18 cellular contexts compared by ENCODE assay signal in genomic region chr2:203763425-203764272, GRCh38. TPM values are rescaled to one million over a fixed set of nuclear protein-coding genes. Genes with fewer than 3 reads are reported as not detected.
DNase-seq lines count a peak whose midpoint lies in the region; ATAC-seq and TF ChIP-seq lines count a peak whose summit lies in the region.
"Had no signal": no experiment of that assay in that cellular context is flagged by ENCODE, and none has a peak within 500 bp of the region (broad histone marks: within the 10 kb centered on the region; RNA-seq: fewer than 3 reads in every experiment).

No MANE protein-coding gene starts in this region.

- peaks cover 15% of the 10 kb centered on the region for H3K9me3 Mint-ChIP-seq in T-helper 2 cell treated with Interferon-gamma antibody and Interleukin-4, amounts not matched to agents 5 μg/mL and 100 μg/mL, for 36 hours
- H3K9me3 Mint-ChIP-seq in stimulated activated naive CD8-positive, alpha-beta T cell treated with anti-CD3 and anti-CD28 coated beads, Interleukin-15, amount 100 ng/mL, for 72 hours, result peaks cover 14% of the 10 kb centered on the region in 2 donors
- H3K9me3 Mint-ChIP-seq in Calu3 (ENCODE audit: low read depth, unreplicated experiment), result no peaks in the 10 kb centered on the region
- H3K9me3 Mint-ChIP-seq: activated B cell treated with CpG ODN at 0.5 μM for 24 hours, natural killer cell had no signal

- DNase-seq in activated naive CD4-positive, alpha-beta T cell treated with Interleukin-2 at 50 U/mL for 16 hours, result peak; percentile 74
- no peak for DNase-seq in activated naive CD4-positive, alpha-beta T cell (lab: John Stamatoyannopoulos, UW)
- peak; percentile 66 for DNase-seq in T-helper 2 cell treated with Interferon-gamma antibody and Interleukin-4, amounts not matched to agents 5 μg/mL and 100 μg/mL, for 36 hours (ENCODE audit: low spot score)
- DNase-seq in activated naive CD8-positive, alpha-beta T cell treated with anti-CD3 and anti-CD28 coated beads, Interleukin-2, amount 50 U/mL, for 16 hours (ENCODE audit: low read depth, low spot score), result peak; percentile 39
- DNase-seq in stimulated activated naive CD8-positive, alpha-beta T cell treated with anti-CD3 and anti-CD28 coated beads, Interleukin-15, amount 100 ng/mL, for 72 hours, result peak; percentile 59 to 60
- DNase-seq in Calu3 (no peak), NCI-H1105 treated with DMSO at 0.1 percent for 48 hours (lab: John Stamatoyannopoulos, UW) (no peak)
- DNase-seq: activated B cell treated with CpG ODN at 0.5 μM for 24 hours; DND-41; effector CD8-positive, alpha-beta T cell; gastrocnemius medialis; Kasumi-1; natural killer cell; NCI-H187 treated with DMSO at 0.1 percent for 48 hours; sigmoid colon had no signal

- intact Hi-C loops in Calu3 (cut with micrococcal nuclease; ENCODE audit: unreplicated experiment), result no loop called here

- H3K27ac Mint-ChIP-seq in T-helper 2 cell treated with Interferon-gamma antibody and Interleukin-4, amounts not matched to agents 5 μg/mL and 100 μg/mL, for 36 hours, result peak overlapping the region; percentile 78
- H3K27ac Mint-ChIP-seq in stimulated activated naive CD8-positive, alpha-beta T cell treated with anti-CD3 and anti-CD28 coated beads, Interleukin-15, amount 100 ng/mL, for 72 hours, result peak overlapping the region; percentile 87 to 93
- H3K27ac Mint-ChIP-seq in Calu3 (ENCODE audit: unreplicated experiment), result no peak overlapping the region
- H3K27ac Mint-ChIP-seq: activated B cell treated with CpG ODN at 0.5 μM for 24 hours, natural killer cell had no signal

- no peak for TF ChIP-seq CTCF in Calu3 (IDR thresholded peaks at IDR 0.05; ENCODE audit: unreplicated experiment)

- H3K4me3 Mint-ChIP-seq in T-helper 2 cell treated with Interferon-gamma antibody and Interleukin-4, amounts not matched to agents 5 μg/mL and 100 μg/mL, for 36 hours, result peak overlapping the region; percentile 5
- H3K4me3 Mint-ChIP-seq in stimulated activated naive CD8-positive, alpha-beta T cell treated with anti-CD3 and anti-CD28 coated beads, Interleukin-15, amount 100 ng/mL, for 72 hours, result peak overlapping the region; percentile 13 to 66
- no peak overlapping the region for H3K4me3 Mint-ChIP-seq in Calu3 (ENCODE audit: low read depth, unreplicated experiment)
- H3K4me3 Mint-ChIP-seq: activated B cell treated with CpG ODN at 0.5 μM for 24 hours, natural killer cell had no signal

- H3K4me1 Mint-ChIP-seq in T-helper 2 cell treated with Interferon-gamma antibody and Interleukin-4, amounts not matched to agents 5 μg/mL and 100 μg/mL, for 36 hours (ENCODE audit: low read depth), result peaks cover 39% of the 10 kb centered on the region
- peaks cover 82% of the 10 kb centered on the region for H3K4me1 Mint-ChIP-seq in stimulated activated naive CD8-positive, alpha-beta T cell treated with anti-CD3 and anti-CD28 coated beads, Interleukin-15, amount 100 ng/mL, for 72 hours
- peaks cover 32% of the 10 kb centered on the region for H3K4me1 Mint-ChIP-seq in Calu3 (ENCODE audit: low read depth, unreplicated experiment)
- H3K4me1 Mint-ChIP-seq: activated B cell treated with CpG ODN at 0.5 μM for 24 hours had no signal

- no peak for TF ChIP-seq POLR2A in GM18505 (IDR thresholded peaks at IDR 0.05; ENCODE audit: borderline replicate concordance, extremely low read depth, insufficient read depth, insufficient read length)

- H3K36me3 Mint-ChIP-seq in T-helper 2 cell treated with Interferon-gamma antibody and Interleukin-4, amounts not matched to agents 5 μg/mL and 100 μg/mL, for 36 hours (ENCODE audit: low read depth), result peaks cover 76% of the 10 kb centered on the region
- H3K36me3 Mint-ChIP-seq in Calu3 (ENCODE audit: insufficient read depth, unreplicated experiment), result peaks cover 13% of the 10 kb centered on the region
- H3K36me3 Mint-ChIP-seq: natural killer cell had no signal

- H3K27me3 Mint-ChIP-seq in T-helper 2 cell treated with Interferon-gamma antibody and Interleukin-4, amounts not matched to agents 5 μg/mL and 100 μg/mL, for 36 hours (ENCODE audit: low read depth), result no peaks in the 10 kb centered on the region
- H3K27me3 Mint-ChIP-seq in stimulated activated naive CD8-positive, alpha-beta T cell treated with anti-CD3 and anti-CD28 coated beads, Interleukin-15, amount 100 ng/mL, for 72 hours, result no peaks in the 10 kb centered on the region
- no peaks in the 10 kb centered on the region for H3K27me3 Mint-ChIP-seq in Calu3 (ENCODE audit: unreplicated experiment)

- ATAC-seq in stimulated activated naive CD8-positive, alpha-beta T cell treated with anti-CD3 and anti-CD28 coated beads, Interleukin-15, amount 100 ng/mL, for 72 hours, result peak; percentile 98
- ATAC-seq in GM18505 (IDR thresholded peaks at IDR 0.05; ENCODE audit: unreplicated experiment), result no peak
- ATAC-seq: gastrocnemius medialis had no signal

- CTCF ChIA-PET in Calu3 (lab: Charles Lee), result no interaction called here

- BruUV-seq in Calu3 (replicated peaks; lab: Mats Ljungman, UMichigan), result no TSS peak

RNA-seq across cellular contexts. Expression of gene CD28, which starts 57.2 kb away (rescaled TPM):
- total RNA-seq in Calu3 (2022), result 0.07 TPM in 1 of 2 replicates, not detected in the other
- total RNA-seq: activated B cell treated with CpG ODN at 0.5 μM for 24 hours, kidney epithelial cell, SJSA1 had no signal

Comparison
In these comparisons a context has a peak if more than half of its experiments do, and no peak if none do; other contexts are left out.
1. DNase-seq: peak in activated naive CD4-positive, alpha-beta T cell treated with Interleukin-2 at 50 U/mL for 16 hours (single experiment), T-helper 2 cell treated with Interferon-gamma antibody and Interleukin-4, amounts not matched to agents 5 μg/mL and 100 μg/mL, for 36 hours (single experiment), activated naive CD8-positive, alpha-beta T cell treated with anti-CD3 and anti-CD28 coated beads, Interleukin-2, amount 50 U/mL, for 16 hours (single experiment) and stimulated activated naive CD8-positive, alpha-beta T cell treated with anti-CD3 and anti-CD28 coated beads, Interleukin-15, amount 100 ng/mL, for 72 hours (2 of 2); none in activated naive CD4-positive, alpha-beta T cell (0 of 4), Calu3 (single experiment) and NCI-H1105 treated with DMSO at 0.1 percent for 48 hours (single experiment).